23 cellular contexts compared by ENCODE assay signal in genomic region chr1:57133686-57134085, GRCh38.
A peak's percentile ranks its signal among the peaks of the same experiment; 100 is the strongest.
DNase-seq lines count a peak whose midpoint lies in the region; ATAC-seq, FAIRE-seq and TF ChIP-seq lines count a peak whose summit lies in the region.
"Had no signal": no experiment of that assay in that cellular context is flagged by ENCODE, and none has a peak within 500 bp of the region (broad histone marks: within the 10 kb centered on the region; RNA-seq: fewer than 3 reads in every experiment).

No MANE protein-coding gene starts in this region.

- ATAC-seq in omental fat pad (ENCODE audit: low FRiP score), result peak; percentile 22
- ATAC-seq in GM18511 (IDR thresholded peaks at IDR 0.05; ENCODE audit: unreplicated experiment), result no peak

- no peaks in the 10 kb centered on the region for H3K4me1 Mint-ChIP-seq in glutamatergic neuron (ENCODE audit: low read depth, unreplicated experiment)

- TF ChIP-seq CTCF in fibroblast of mammary gland (conservative IDR thresholded peaks at IDR 0.05; ENCODE audit: control insufficient read depth, insufficient read depth, low read depth, low read length) (no peak), omental fat pad (IDR thresholded peaks at IDR 0.05) (no peak), glutamatergic neuron (IDR thresholded peaks at IDR 0.05; ENCODE audit: partially characterized antibody, unreplicated experiment) (no peak)

- no peaks in the 10 kb centered on the region for H3K27me3 Mint-ChIP-seq in glutamatergic neuron (ENCODE audit: unreplicated experiment)
- H3K27me3 Mint-ChIP-seq: CD4-positive, alpha-beta T cell had no signal

- no peak overlapping the region for H3K4me3 Mint-ChIP-seq in glutamatergic neuron (ENCODE audit: unreplicated experiment)
- H3K4me3 Mint-ChIP-seq: CD4-positive, alpha-beta T cell; H9; HFFc6 had no signal

- H3K27ac Mint-ChIP-seq in glutamatergic neuron (ENCODE audit: unreplicated experiment), result no peak overlapping the region
- H3K27ac Mint-ChIP-seq: CD4-positive, alpha-beta T cell; H9; HFFc6 had no signal

- FAIRE-seq in HTR-8/SVneo (lab: Jason Lieb, UNC), result no peak
- FAIRE-seq: GM12878, RCC 7860 had no signal

- no peaks in the 10 kb centered on the region for H3K9me3 Mint-ChIP-seq in glutamatergic neuron (ENCODE audit: unreplicated experiment)
- H3K9me3 Mint-ChIP-seq: CD4-positive, alpha-beta T cell; H9 had no signal

- no peak overlapping the region for H3K4me3 ChIP-seq in fibroblast of mammary gland (ENCODE audit: control insufficient read depth, low read depth, low read length)
- H3K4me3 ChIP-seq: BLaER1, GM12878, SJCRH30 had no signal

- DNase-seq in M059J (ENCODE audit: low read depth) (peak; percentile 17), astrocyte of the hippocampus (ENCODE audit: low read depth, low spot score) (peak; percentile 53), fibroblast of mammary gland (ENCODE audit: low read depth) (peak; percentile 30), omental fat pad (ENCODE audit: low spot score) (no peak), glutamatergic neuron (no peak), HTR-8/SVneo (ENCODE audit: insufficient read length, low spot score) (no peak), SKM-1 treated with dmso at 0.1 percent for 144 hours (lab: John Stamatoyannopoulos, UW; ENCODE audit: unreplicated experiment) (no peak)
- DNase-seq: CD4-positive, alpha-beta T cell; COR-L47; DMS79 treated with DMSO at 0.1 percent for 48 hours; H9; HFFc6; KG1; NCI-H1105 treated with DMSO at 0.1 percent for 48 hours; NCI-H2029 treated with DMSO at 0.1 percent for 48 hours; NCI-H345; NCI-H524; NCI-H774; SJCRH30 had no signal

- no peaks in the 10 kb centered on the region for H3K36me3 Mint-ChIP-seq in glutamatergic neuron (ENCODE audit: unreplicated experiment)

Comparison
In these comparisons a context has a peak if more than half of its experiments do, and no peak if none do; other contexts are left out.
1. DNase-seq: peak in M059J (single experiment), astrocyte of the hippocampus (single experiment) and fibroblast of mammary gland (single experiment); none in omental fat pad (single experiment), glutamatergic neuron (single experiment), HTR-8/SVneo (single experiment) and SKM-1 treated with dmso at 0.1 percent for 144 hours (single experiment).